ENCODE assay signal across 27 cellular contexts in the genomic region with DNA sequence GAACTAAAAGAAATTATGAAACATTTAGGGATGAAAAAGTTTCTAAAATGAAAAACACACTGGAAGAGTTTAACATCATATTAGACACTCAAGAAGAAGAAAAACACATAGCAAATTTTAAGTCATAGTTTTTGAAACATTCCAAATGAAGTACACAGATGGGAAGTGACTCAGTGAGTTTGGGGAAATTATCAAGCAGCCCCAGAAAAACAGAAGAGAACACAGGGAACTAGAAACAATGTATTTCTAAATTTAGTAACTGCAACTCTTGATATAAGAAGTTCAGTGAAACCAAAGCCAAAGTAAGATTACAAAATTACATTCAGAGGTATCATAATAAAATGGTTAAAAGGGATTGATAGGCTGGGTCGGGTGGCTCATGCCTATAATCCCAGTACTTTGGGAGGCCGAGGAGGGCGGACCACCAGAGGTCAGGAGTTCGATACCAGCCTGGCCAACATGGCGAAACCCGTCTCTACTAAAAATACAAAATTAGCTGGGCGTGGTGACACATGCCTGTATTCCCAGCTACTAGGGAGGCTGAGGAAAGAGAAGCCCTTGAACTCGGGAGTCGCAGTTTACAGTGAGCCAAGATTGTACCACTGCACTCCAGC.
"Had no signal": no experiment of that assay in that cellular context is flagged by ENCODE, and none has a peak within 500 bp of the region (broad histone marks: within the 10 kb centered on the region; RNA-seq: fewer than 3 reads in every experiment).

No MANE protein-coding gene starts in this region.

- H3K4me1 Mint-ChIP-seq: immature natural killer cell; memory B cell; natural killer cell; stimulated activated naive B cell treated with anti-CD40 and anti-IgM and Interleukin-4, amounts not matched to agents 10 μg/mL and 1 μg/mL and 100 μg/mL, for 72 hours had no signal

- H3K36me3 Mint-ChIP-seq: immature natural killer cell; memory B cell; natural killer cell; stimulated activated naive B cell treated with anti-CD40 and anti-IgM and Interleukin-4, amounts not matched to agents 10 μg/mL and 1 μg/mL and 100 μg/mL, for 72 hours had no signal

- H3K4me3 ChIP-seq: colonic mucosa, esophagus squamous epithelium, left ventricle myocardium inferior, lower lobe of right lung, ovary, psoas muscle, right lobe of liver, thoracic aorta, tibial nerve, upper lobe of left lung had no signal

- H3K27ac Mint-ChIP-seq: dendritic cell treated with granulocyte-macrophage colony-stimulating factor and Interleukin-4, amounts not matched to agents 40 ng/mL and 50 ng/mL, for 4 days; immature natural killer cell; memory B cell; natural killer cell; stimulated activated naive B cell treated with anti-CD40 and anti-IgM and Interleukin-4, amounts not matched to agents 10 μg/mL and 1 μg/mL and 100 μg/mL, for 72 hours; stimulated activated naive CD8-positive, alpha-beta T cell treated with anti-CD3 and anti-CD28 coated beads, Interleukin-15, Interleukin-2, amounts not matched to agents 100 ng/mL and 50 ng/mL, for 24 hours had no signal

- DNase-seq: colonic mucosa; effector memory CD4-positive, alpha-beta T cell; erythroblast; esophagus squamous epithelium; hypothalamus; immature natural killer cell; islet precursor cell; kidney glomerular epithelial cell; left colon; left ventricle myocardium inferior; lower lobe of right lung; natural killer cell; occipital lobe; ovary; psoas muscle; right lobe of liver; small intestine; stimulated activated CD4-positive, alpha-beta T cell treated with anti-CD3 and anti-CD28 coated beads, Interleukin-15, amount 100 ng/mL, for 24 hours; stimulated activated CD4-positive, alpha-beta T cell treated with anti-CD3 and anti-CD28 coated beads, Interleukin-2, amount 100 ng/mL, for 48 hours; stimulated activated naive B cell treated with anti-CD40 and anti-IgM and Interleukin-4, amounts not matched to agents 10 μg/mL and 1 μg/mL and 100 μg/mL, for 72 hours; upper lobe of left lung had no signal

- H3K27ac ChIP-seq: colonic mucosa, esophagus squamous epithelium, left ventricle myocardium inferior, lower lobe of right lung, ovary, psoas muscle, right lobe of liver, thoracic aorta, tibial nerve, upper lobe of left lung had no signal

- H3K4me3 Mint-ChIP-seq: dendritic cell treated with granulocyte-macrophage colony-stimulating factor and Interleukin-4, amounts not matched to agents 40 ng/mL and 50 ng/mL, for 4 days; immature natural killer cell; memory B cell; natural killer cell; stimulated activated naive B cell treated with anti-CD40 and anti-IgM and Interleukin-4, amounts not matched to agents 10 μg/mL and 1 μg/mL and 100 μg/mL, for 72 hours; stimulated activated naive CD8-positive, alpha-beta T cell treated with anti-CD3 and anti-CD28 coated beads, Interleukin-15, Interleukin-2, amounts not matched to agents 100 ng/mL and 50 ng/mL, for 24 hours had no signal

- H3K9me3 ChIP-seq: colonic mucosa, esophagus squamous epithelium, left ventricle myocardium inferior, lower lobe of right lung, ovary, psoas muscle, right lobe of liver, thoracic aorta, upper lobe of left lung had no signal

- FAIRE-seq: small intestine, urothelium cell line had no signal

- H3K4me1 ChIP-seq: colonic mucosa, esophagus squamous epithelium, left ventricle myocardium inferior, lower lobe of right lung, psoas muscle, right lobe of liver, tibial nerve, upper lobe of left lung had no signal

- H3K27me3 ChIP-seq: colonic mucosa, esophagus squamous epithelium, ovary, right lobe of liver, tibial nerve, upper lobe of left lung had no signal

- ATAC-seq: left colon; lower lobe of right lung; natural killer cell; psoas muscle; right lobe of liver; stimulated activated naive B cell treated with anti-CD40 and anti-IgM and Interleukin-4, amounts not matched to agents 10 μg/mL and 1 μg/mL and 100 μg/mL, for 72 hours had no signal

- H3K27me3 Mint-ChIP-seq: dendritic cell treated with granulocyte-macrophage colony-stimulating factor and Interleukin-4, amounts not matched to agents 40 ng/mL and 50 ng/mL, for 4 days; stimulated activated naive CD8-positive, alpha-beta T cell treated with anti-CD3 and anti-CD28 coated beads, Interleukin-15, Interleukin-2, amounts not matched to agents 100 ng/mL and 50 ng/mL, for 24 hours had no signal

- H3K36me3 ChIP-seq: colonic mucosa, esophagus squamous epithelium, left ventricle myocardium inferior, lower lobe of right lung, ovary, right lobe of liver, thoracic aorta, tibial nerve, upper lobe of left lung had no signal
